9 cellular contexts compared by ENCODE assay signal in the genomic region with DNA sequence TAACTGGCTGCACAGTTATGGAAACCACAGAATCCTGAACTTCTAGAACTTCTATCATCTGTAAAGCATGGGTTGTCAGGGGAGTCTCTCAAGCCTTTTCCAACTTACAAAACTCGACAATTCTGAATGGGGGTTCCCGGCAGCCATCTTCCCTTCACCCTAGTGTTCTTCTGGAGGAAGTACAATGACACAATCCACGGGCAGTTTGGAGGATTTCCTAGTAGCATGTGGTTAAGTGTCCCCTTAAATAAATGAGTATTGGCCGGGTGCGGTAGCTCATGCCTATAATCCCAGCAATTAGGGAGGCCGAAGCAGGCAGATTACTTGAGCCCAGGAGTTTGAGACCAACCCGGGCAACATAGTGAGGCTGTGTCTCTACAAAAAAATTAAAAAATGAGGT. TPM values are rescaled to one million over a fixed set of nuclear protein-coding genes. Genes with fewer than 3 reads are reported as not detected.
DNase-seq lines count a peak whose midpoint lies in the region; ATAC-seq and TF ChIP-seq lines count a peak whose summit lies in the region.
"Had no signal": no experiment of that assay in that cellular context is flagged by ENCODE, and none has a peak within 500 bp of the region (broad histone marks: within the 10 kb centered on the region; RNA-seq: fewer than 3 reads in every experiment).

No MANE protein-coding gene starts in this region.

- peaks cover 18% of the 10 kb centered on the region for H3F3A ChIP-seq in PC-9 (ENCODE audit: insufficient read depth, low read depth)

- peak overlapping the region; percentile 99 for H3K9ac ChIP-seq in Karpas-422 (ENCODE audit: low read length)

- H4K20me1 ChIP-seq in Karpas-422 (ENCODE audit: insufficient read depth, low read depth, low read length), result no peaks in the 10 kb centered on the region
- no peaks in the 10 kb centered on the region for H4K20me1 ChIP-seq in PC-9 (ENCODE audit: insufficient read depth)

- H3K27me3 Mint-ChIP-seq in activated naive CD8-positive, alpha-beta T cell treated with anti-CD3 and anti-CD28 coated beads, Interleukin-2, amount 50 U/mL, for 24 hours, result no peaks in the 10 kb centered on the region

- H3K36me3 ChIP-seq in Karpas-422 (ENCODE audit: insufficient read depth, low read length) (peaks cover 15% of the 10 kb centered on the region), neutrophil (peaks cover 10% of the 10 kb centered on the region), PC-9 (ENCODE audit: low read depth) (no peaks in the 10 kb centered on the region)

- H3K79me2 ChIP-seq in Karpas-422 (ENCODE audit: low read length) (peaks cover 67% of the 10 kb centered on the region), PC-9 (ENCODE audit: low read depth) (peaks cover 3% of the 10 kb centered on the region; the same call in 1 of the 2 replicates)

- peak overlapping the region; percentile 95 for H3K4me3 ChIP-seq in Karpas-422 (ENCODE audit: low read length)
- H3K4me3 ChIP-seq in neutrophil (ENCODE audit: low read depth in 1 of 2, low read length in 1 of 2), result peak overlapping the region; percentile 76 to 91
- no peak overlapping the region for H3K4me3 ChIP-seq in PC-9

- peak overlapping the region; percentile 97 for H3K4me3 Mint-ChIP-seq in activated naive CD8-positive, alpha-beta T cell treated with anti-CD3 and anti-CD28 coated beads, Interleukin-2, amount 50 U/mL, for 24 hours

- no peaks in the 10 kb centered on the region for H3K9me3 Mint-ChIP-seq in activated naive CD8-positive, alpha-beta T cell treated with anti-CD3 and anti-CD28 coated beads, Interleukin-2, amount 50 U/mL, for 24 hours

- H3K9me2 ChIP-seq in Karpas-422 (replicated peaks; ENCODE audit: insufficient read depth, low read length) (no peaks in the 10 kb centered on the region), PC-9 (ENCODE audit: insufficient read depth) (no peaks in the 10 kb centered on the region)

- peak overlapping the region; percentile 97 for H3K27ac ChIP-seq in Karpas-422 (ENCODE audit: low read length)
- H3K27ac ChIP-seq in neutrophil, result peak overlapping the region; percentile 100
- no peak overlapping the region for H3K27ac ChIP-seq in PC-9

- DNase-seq in GM10248 (ENCODE audit: extremely low spot score) (peak; percentile 52), Karpas-422 (peak; percentile 92), PC-9 (no peak), NCI-H187 (lab: John Stamatoyannopoulos, UW) (no peak), HUDEP-2 (lab: John Stamatoyannopoulos, UW; ENCODE audit: unreplicated experiment in 76 of 76) (no peak)
- no peak for DNase-seq in activated naive CD8-positive, alpha-beta T cell treated with anti-CD3 and anti-CD28 coated beads, Interleukin-2, amount 50 U/mL, for 24 hours
- DNase-seq: NCI-H2171 treated with DMSO at 0.1 percent for 48 hours; stimulated activated CD4-positive, alpha-beta T cell treated with anti-CD3 and anti-CD28 coated beads, Interleukin-12 subunit alpha, Interleukin-12 subunit beta, amount 100 ng/mL, for 4 hours had no signal

- BruUV-seq in PC-9 (replicated peaks; lab: Mats Ljungman, UMichigan), result no TSS peak

- H3K4me2 ChIP-seq in Karpas-422 (ENCODE audit: low read depth, low read length, poor library complexity, severe bottlenecking) (peak overlapping the region; percentile 87), PC-9 (no peak overlapping the region)

- intact Hi-C loops in PC-9 (cut with micrococcal nuclease; ENCODE audit: unreplicated experiment), result no loop called here

- TF ChIP-seq CTCF in GM10248 (IDR thresholded peaks at IDR 0.05; ENCODE audit: control extremely low read depth, extremely low read depth, low read depth, missing control alignments), result no peak
- peak; percentile 74 for TF ChIP-seq CTCF in neutrophil (IDR thresholded peaks at IDR 0.05)
- TF ChIP-seq CTCF in PC-9 (conservative IDR thresholded peaks at IDR 0.05), result no peak

- H3K36me3 Mint-ChIP-seq in activated naive CD8-positive, alpha-beta T cell treated with anti-CD3 and anti-CD28 coated beads, Interleukin-2, amount 50 U/mL, for 24 hours (ENCODE audit: low read depth), result peaks cover 3% of the 10 kb centered on the region

- H3K27me3 ChIP-seq in Karpas-422 (ENCODE audit: low read length), result no peaks in the 10 kb centered on the region
- H3K27me3 ChIP-seq in neutrophil, result no peaks in the 10 kb centered on the region
- H3K27me3 ChIP-seq in PC-9 (ENCODE audit: insufficient read depth, low read depth), result no peaks in the 10 kb centered on the region

- CTCF ChIA-PET in GM10248 (lab: Yijun Ruan, JAX), result interaction anchor here (0.7 to 4.5 kb wide), 12 partner anchors 8 to 175 kb away, joined by 3 to 26 read pairs (median 3); a partner anchor contains a TSS
- CTCF ChIA-PET in PC-9 (lab: Charles Lee), result no interaction called here

- ATAC-seq in activated naive CD8-positive, alpha-beta T cell treated with anti-CD3 and anti-CD28 coated beads, Interleukin-2, amount 50 U/mL, for 24 hours, result no peak

- POLR2A ChIA-PET in GM10248 (lab: Yijun Ruan, JAX) (interaction anchor here (0.7 kb wide), 1 partner anchor 148 kb away, joined by 3 read pairs; no protein-coding TSS in a partner anchor), PC-9 (lab: Charles Lee; ENCODE audit: unreplicated experiment) (no interaction called here)

- H3K4me1 Mint-ChIP-seq in activated naive CD8-positive, alpha-beta T cell treated with anti-CD3 and anti-CD28 coated beads, Interleukin-2, amount 50 U/mL, for 24 hours, result peaks cover 44% of the 10 kb centered on the region

- H2AFZ ChIP-seq in Karpas-422 (ENCODE audit: low read length) (no peak overlapping the region), PC-9 (no peak overlapping the region)

- no peaks in the 10 kb centered on the region for H3K9me3 ChIP-seq in Karpas-422 (ENCODE audit: low read length)
- no peaks in the 10 kb centered on the region for H3K9me3 ChIP-seq in neutrophil
- H3K9me3 ChIP-seq in PC-9 (ENCODE audit: insufficient read depth, low read depth), result no peaks in the 10 kb centered on the region

- peak overlapping the region; percentile 65 for H3K27ac Mint-ChIP-seq in activated naive CD8-positive, alpha-beta T cell treated with anti-CD3 and anti-CD28 coated beads, Interleukin-2, amount 50 U/mL, for 24 hours

- peaks cover 63% of the 10 kb centered on the region for H3K4me1 ChIP-seq in Karpas-422 (ENCODE audit: low read length)
- H3K4me1 ChIP-seq in neutrophil (ENCODE audit: control insufficient read depth in 1 of 2, insufficient read depth in 1 of 2, low read depth in 1 of 2, low read length in 1 of 2), result peaks cover 49 to 61% of the 10 kb centered on the region in 2 experiments
- H3K4me1 ChIP-seq in PC-9 (replicated peaks; ENCODE audit: insufficient read depth), result peaks cover 20% of the 10 kb centered on the region

RNA-seq across cellular contexts. Expression of a gene that starts 2.1 kb away (rescaled TPM):
- total RNA-seq in Karpas-422 (2014; rRNA removed; shearing (Covaris generic); ENCODE audit: low replicate concordance), result 44.7 and 59.9 TPM in 2 replicates
- total RNA-seq in PC-9 (2021), result 0.70 and 0.83 TPM in 2 replicates

RNA-seq across cellular contexts. Expression of a gene that starts 2.5 kb away (rescaled TPM):
- total RNA-seq in Karpas-422 (2014; rRNA removed; shearing (Covaris generic); ENCODE audit: low replicate concordance), result 47.1 and 63.2 TPM in 2 replicates
- 4.0 and 6.6 TPM in 2 replicates for total RNA-seq in PC-9 (2021)

RNA-seq across cellular contexts. Expression of a gene that starts 41.0 kb away (rescaled TPM):
- total RNA-seq in Karpas-422 (2014; rRNA removed; shearing (Covaris generic); ENCODE audit: low replicate concordance), result 66.7 and 136 TPM in 2 replicates
- total RNA-seq in PC-9 (2021), result 60.8 and 88.3 TPM in 2 replicates

Comparison
In these comparisons a context has a peak if more than half of its experiments do, and no peak if none do; other contexts are left out.
1. DNase-seq: peak in GM10248 (single experiment) and Karpas-422 (single experiment); none in activated naive CD8-positive, alpha-beta T cell treated with anti-CD3 and anti-CD28 coated beads, Interleukin-2, amount 50 U/mL, for 24 hours (single experiment), PC-9 (0 of 2), NCI-H187 (0 of 2) and HUDEP-2 (0 of 76).
2. RNA of a gene that starts 2.1 kb away (total RNA-seq): 44.7 to 59.9 TPM in Karpas-422; 0.70 to 0.83 TPM in PC-9; every median in the first group is over 10 times any median in the second.